1 cellular context compared by ENCODE assay signal in genomic region chrX:131830400-131831184, GRCh38.
TF ChIP-seq lines count a peak whose summit lies in the region.

No MANE protein-coding gene starts in this region.

TF ChIP-seq in K562, 482 proteins besides CTCF, POLR2A, EP300 and RAD21 (continued from another document and continues in another):
- TF ChIP-seq ZNF407 (IDR thresholded peaks at IDR 0.05; ENCODE audit: low read depth) (no peak), TCF7L2 (IDR thresholded peaks at IDR 0.05; ENCODE audit: low read depth, low read length) (peak; percentile 7; the same call in 1 of the 2 replicates), PML (IDR thresholded peaks at IDR 0.05; ENCODE audit: low read length) (no peak), MBD2 (IDR thresholded peaks at IDR 0.05; ENCODE audit: borderline replicate concordance, low read depth) (no peak), BCLAF1 (IDR thresholded peaks at IDR 0.05; ENCODE audit: borderline replicate concordance in 1 of 2, control insufficient read depth in 1 of 2, low read depth in 2 of 2, low read length in 1 of 2) (no peak), SMAD3 (CRISPR knock-in tag; conservative IDR thresholded peaks at IDR 0.05) (no peak), ZNF174 (CRISPR knock-in tag; IDR thresholded peaks at IDR 0.05) (no peak), SP2 (IDR thresholded peaks at IDR 0.05; ENCODE audit: extremely low read depth, low read depth, low read length, poor library complexity, severe bottlenecking) (no peak), ZNF639 (CRISPR knock-in tag; conservative IDR thresholded peaks at IDR 0.05 in 1 of 2, IDR thresholded peaks at IDR 0.05 in 1 of 2) (0 out of 4 replicates have a peak, but pooled peaks of 1 of the 2 experiments have one; percentile 25), ZNF24 (IDR thresholded peaks at IDR 0.05) (no peak), ZNF766 (CRISPR knock-in tag; conservative IDR thresholded peaks at IDR 0.05) (peak; percentile 68; the same call in 1 of the 2 replicates), ZNF586 (CRISPR knock-in tag; conservative IDR thresholded peaks at IDR 0.05) (no peak), MTA1 (IDR thresholded peaks at IDR 0.05; ENCODE audit: borderline replicate concordance) (0 out of 2 replicates have a peak, but pooled peaks have one; percentile 9), SPI1 (IDR thresholded peaks at IDR 0.05; ENCODE audit: borderline replicate concordance, low read depth, low read length) (peak; percentile 40; the same call in 1 of the 2 replicates), HIVEP1 (CRISPR knock-in tag; IDR thresholded peaks at IDR 0.05) (no peak), BRF2 (IDR thresholded peaks at IDR 0.05; ENCODE audit: borderline replicate concordance, insufficient read depth, insufficient read length) (no peak), PHF8 (IDR thresholded peaks at IDR 0.05; ENCODE audit: borderline replicate concordance, low read length) (peak; percentile 60; the same call in 1 of the 2 replicates), TBL1XR1 (IDR thresholded peaks at IDR 0.05; ENCODE audit: low read length in 2 of 2) (peak in 1 of 2 experiments; percentile 76; a peak in 2 of 4 replicates), RFX1 (IDR thresholded peaks at IDR 0.05) (no peak), TGIF2 (CRISPR knock-in tag; IDR thresholded peaks at IDR 0.05) (no peak), POLR2G (IDR thresholded peaks at IDR 0.05; ENCODE audit: low read depth, low read length) (peak; percentile 28; the same call in 1 of the 2 replicates), NBN (IDR thresholded peaks at IDR 0.05; ENCODE audit: low read depth) (no peak), AFF4 (CRISPR knock-in tag; IDR thresholded peaks at IDR 0.05) (no peak), RNF2 (IDR thresholded peaks at IDR 0.05) (no peak; the same call in 1 of the 2 replicates), POLR3A (IDR thresholded peaks at IDR 0.05; ENCODE audit: borderline replicate concordance, extremely low read depth, insufficient read depth, insufficient read length) (no peak), MEIS2 (IDR thresholded peaks at IDR 0.05; ENCODE audit: partially characterized antibody) (no peak), ZNF12 (CRISPR knock-in tag; IDR thresholded peaks at IDR 0.05) (no peak), ZNF436 (CRISPR knock-in tag; IDR thresholded peaks at IDR 0.05) (no peak), GTF2E2 (tag; IDR thresholded peaks at IDR 0.05) (no peak), CHD2 (IDR thresholded peaks at IDR 0.05; ENCODE audit: low read depth, low read length) (no peak), USF2 (CRISPR knock-in tag; IDR thresholded peaks at IDR 0.05) (peak; percentile 70), LCOR (CRISPR knock-in tag; IDR thresholded peaks at IDR 0.05) (0 out of 2 replicates have a peak, but pooled peaks have one; percentile 29), ZNF75A (CRISPR knock-in tag; IDR thresholded peaks at IDR 0.05) (no peak), RB1 (IDR thresholded peaks at IDR 0.05; ENCODE audit: low read depth) (0 out of 2 replicates have a peak, but pooled peaks have one; percentile 9), TRIM28 (IDR thresholded peaks at IDR 0.05) (no peak), RHOXF2B (CRISPR knock-in tag; conservative IDR thresholded peaks at IDR 0.05) (no peak)
- TF ChIP-seq, protein P1, sequence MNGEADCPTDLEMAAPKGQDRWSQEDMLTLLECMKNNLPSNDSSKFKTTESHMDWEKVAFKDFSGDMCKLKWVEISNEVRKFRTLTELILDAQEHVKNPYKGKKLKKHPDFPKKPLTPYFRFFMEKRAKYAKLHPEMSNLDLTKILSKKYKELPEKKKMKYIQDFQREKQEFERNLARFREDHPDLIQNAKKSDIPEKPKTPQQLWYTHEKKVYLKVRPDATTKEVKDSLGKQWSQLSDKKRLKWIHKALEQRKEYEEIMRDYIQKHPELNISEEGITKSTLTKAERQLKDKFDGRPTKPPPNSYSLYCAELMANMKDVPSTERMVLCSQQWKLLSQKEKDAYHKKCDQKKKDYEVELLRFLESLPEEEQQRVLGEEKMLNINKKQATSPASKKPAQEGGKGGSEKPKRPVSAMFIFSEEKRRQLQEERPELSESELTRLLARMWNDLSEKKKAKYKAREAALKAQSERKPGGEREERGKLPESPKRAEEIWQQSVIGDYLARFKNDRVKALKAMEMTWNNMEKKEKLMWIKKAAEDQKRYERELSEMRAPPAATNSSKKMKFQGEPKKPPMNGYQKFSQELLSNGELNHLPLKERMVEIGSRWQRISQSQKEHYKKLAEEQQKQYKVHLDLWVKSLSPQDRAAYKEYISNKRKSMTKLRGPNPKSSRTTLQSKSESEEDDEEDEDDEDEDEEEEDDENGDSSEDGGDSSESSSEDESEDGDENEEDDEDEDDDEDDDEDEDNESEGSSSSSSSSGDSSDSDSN (IDR thresholded peaks at IDR 0.05; ENCODE audit: borderline replicate concordance in 1 of 2, low read depth in 2 of 2, low read length in 2 of 2): peak in 1 of 2 experiments; percentile 40; a peak in 1 of 4 replicates
- TF ChIP-seq, protein P2, sequence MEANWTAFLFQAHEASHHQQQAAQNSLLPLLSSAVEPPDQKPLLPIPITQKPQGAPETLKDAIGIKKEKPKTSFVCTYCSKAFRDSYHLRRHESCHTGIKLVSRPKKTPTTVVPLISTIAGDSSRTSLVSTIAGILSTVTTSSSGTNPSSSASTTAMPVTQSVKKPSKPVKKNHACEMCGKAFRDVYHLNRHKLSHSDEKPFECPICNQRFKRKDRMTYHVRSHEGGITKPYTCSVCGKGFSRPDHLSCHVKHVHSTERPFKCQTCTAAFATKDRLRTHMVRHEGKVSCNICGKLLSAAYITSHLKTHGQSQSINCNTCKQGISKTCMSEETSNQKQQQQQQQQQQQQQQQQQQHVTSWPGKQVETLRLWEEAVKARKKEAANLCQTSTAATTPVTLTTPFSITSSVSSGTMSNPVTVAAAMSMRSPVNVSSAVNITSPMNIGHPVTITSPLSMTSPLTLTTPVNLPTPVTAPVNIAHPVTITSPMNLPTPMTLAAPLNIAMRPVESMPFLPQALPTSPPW (CRISPR knock-in tag; IDR thresholded peaks at IDR 0.05): peak; percentile 65
